In genomic region chr4:165384186-165384585, GRCh38 we compare ENCODE assay signal across 19 cellular contexts. TPM values are rescaled to one million over a fixed set of nuclear protein-coding genes. Genes with fewer than 3 reads are reported as not detected.
DNase-seq lines count a peak whose midpoint lies in the region; ATAC-seq, FAIRE-seq and TF ChIP-seq lines count a peak whose summit lies in the region.
"Had no signal": no experiment of that assay in that cellular context is flagged by ENCODE, and none has a peak within 500 bp of the region (broad histone marks: within the 10 kb centered on the region; RNA-seq: fewer than 3 reads in every experiment).

No MANE protein-coding gene starts in this region.

- H3K36me3 ChIP-seq in astrocyte (ENCODE audit: insufficient read depth, low read length) (no peaks in the 10 kb centered on the region), hepatocyte (replicated peaks; ENCODE audit: insufficient read depth, low read depth) (no peaks in the 10 kb centered on the region)
- H3K36me3 ChIP-seq: esophagus muscularis mucosa had no signal

- no peaks in the 10 kb centered on the region for H3K27me3 ChIP-seq in astrocyte (ENCODE audit: insufficient read depth, low read length)
- H3K27me3 ChIP-seq in hepatocyte = no peaks in the 10 kb centered on the region

- H3K4me3 Mint-ChIP-seq in astrocyte (ENCODE audit: unreplicated experiment) (no peak overlapping the region), type B pancreatic cell (peak overlapping the region; percentile 22)
- H3K4me3 Mint-ChIP-seq: activated CD4-positive, alpha-beta T cell treated with anti-CD3 and anti-CD28 coated beads, Interleukin-2, amount 10 ng/mL, durations not matched to agents 24 days and 14 days; CD4-positive, CD25-positive, alpha-beta regulatory T cell; dendritic cell treated with granulocyte-macrophage colony-stimulating factor and Interleukin-4, amounts not matched to agents 40 ng/mL and 50 ng/mL, for 4 days; naive thymus-derived CD4-positive, alpha-beta T cell had no signal

- H2AFZ ChIP-seq in astrocyte (ENCODE audit: low read depth, low read length) (no peak overlapping the region), hepatocyte (no peak overlapping the region)

- H3K27ac Mint-ChIP-seq in astrocyte (ENCODE audit: unreplicated experiment) (peak overlapping the region; percentile 88), type B pancreatic cell (peak overlapping the region; percentile 56)
- H3K27ac Mint-ChIP-seq: activated CD4-positive, alpha-beta T cell treated with anti-CD3 and anti-CD28 coated beads, Interleukin-2, amount 10 ng/mL, durations not matched to agents 24 days and 14 days; CD4-positive, CD25-positive, alpha-beta regulatory T cell; dendritic cell treated with granulocyte-macrophage colony-stimulating factor and Interleukin-4, amounts not matched to agents 40 ng/mL and 50 ng/mL, for 4 days; naive thymus-derived CD4-positive, alpha-beta T cell had no signal

- in situ Hi-C loops in KBM-7 (cut with MboI; ENCODE audit: low pct_unique_long_range_greater_than_20kb, low sequenced_read_pairs) = no loop called here

- H3K79me2 ChIP-seq in astrocyte (ENCODE audit: insufficient read depth, low read length) (peaks cover 4% of the 10 kb centered on the region), hepatocyte (no peaks in the 10 kb centered on the region)

- H3K4me1 Mint-ChIP-seq in astrocyte (ENCODE audit: low read depth, unreplicated experiment) (peaks cover 33% of the 10 kb centered on the region), type B pancreatic cell (ENCODE audit: unreplicated experiment) (peaks cover 46% of the 10 kb centered on the region)
- H3K4me1 Mint-ChIP-seq: activated CD4-positive, alpha-beta T cell treated with anti-CD3 and anti-CD28 coated beads, Interleukin-2, amount 10 ng/mL, durations not matched to agents 24 days and 14 days; naive thymus-derived CD4-positive, alpha-beta T cell had no signal

- H3K9me2 ChIP-seq in hepatocyte (replicated peaks; ENCODE audit: insufficient read depth) = no peaks in the 10 kb centered on the region

- H3K9me3 ChIP-seq in astrocyte (ENCODE audit: insufficient read depth, low read depth, low read length) (no peaks in the 10 kb centered on the region), hepatocyte (ENCODE audit: low read depth) (no peaks in the 10 kb centered on the region)
- H3K9me3 ChIP-seq: esophagus muscularis mucosa had no signal

- 54% methylated on average over 3 of the region's 3 CpGs for WGBS in hepatocyte (ENCODE audit: low lambda C conversion rate, missing lambda C conversion rate)

- no peak overlapping the region for H3K9ac ChIP-seq in astrocyte (ENCODE audit: low read length)

- H4K20me1 ChIP-seq in astrocyte (ENCODE audit: insufficient read depth, low read length) (no peaks in the 10 kb centered on the region), hepatocyte (ENCODE audit: insufficient read depth, poor library complexity, severe bottlenecking) (no peaks in the 10 kb centered on the region)

- H3K4me1 ChIP-seq in astrocyte (ENCODE audit: insufficient read depth, low read length) (no peaks in the 10 kb centered on the region), hepatocyte (ENCODE audit: insufficient read depth) (peaks cover 6% of the 10 kb centered on the region)

- H3K27me3 Mint-ChIP-seq in astrocyte (ENCODE audit: low read depth, unreplicated experiment) (no peaks in the 10 kb centered on the region), type B pancreatic cell (peaks cover 17% of the 10 kb centered on the region)

- no peak for FAIRE-seq in astrocyte (lab: Jason Lieb, UNC)

- no peaks in the 10 kb centered on the region for H3K9me3 Mint-ChIP-seq in astrocyte (ENCODE audit: unreplicated experiment)
- H3K9me3 Mint-ChIP-seq in type B pancreatic cell = no peaks in the 10 kb centered on the region
- H3K9me3 Mint-ChIP-seq: dendritic cell treated with granulocyte-macrophage colony-stimulating factor and Interleukin-4, amounts not matched to agents 40 ng/mL and 50 ng/mL, for 4 days; naive thymus-derived CD4-positive, alpha-beta T cell had no signal

- H3K4me3 ChIP-seq in astrocyte (ENCODE audit: insufficient read depth, low read depth, low read length) (no peak overlapping the region), hepatocyte (no peak overlapping the region)
- H3K4me3 ChIP-seq: esophagus muscularis mucosa, lung had no signal

- DNase-seq in NCI-H82 (lab: John Stamatoyannopoulos, UW) (peak; percentile 47), NCI-H82 treated with DMSO at 0.1 percent for 48 hours (lab: John Stamatoyannopoulos, UW; ENCODE audit: unreplicated experiment) (no peak), astrocyte (ENCODE audit: low read depth) (no peak), hepatocyte (ENCODE audit: low spot score) (no peak), type B pancreatic cell (ENCODE audit: extremely low spot score, unreplicated experiment) (no peak), KBM-7 (no peak)
- DNase-seq: activated CD4-positive, alpha-beta T cell treated with anti-CD3 and anti-CD28 coated beads, Interleukin-2, amount 10 ng/mL, durations not matched to agents 24 days and 14 days; activated CD8-positive, alpha-beta memory T cell treated with anti-CD3 and anti-CD28 coated beads, Interleukin-2, amount 50 U/mL, for 48 hours; activated gamma-delta T cell treated with Interleukin-2 at 50 U/mL for 16 hours; CD4-positive, CD25-positive, alpha-beta regulatory T cell; naive thymus-derived CD4-positive, alpha-beta T cell; stimulated activated CD4-positive, alpha-beta T cell treated with anti-CD3 and anti-CD28 coated beads, Interleukin-15, amount 100 ng/mL, for 24 hours; stimulated activated naive CD4-positive, alpha-beta T cell treated with Interleukin-2 at 50 U/mL for 16 hours had no signal

- H3K36me3 Mint-ChIP-seq in astrocyte (ENCODE audit: low read depth, unreplicated experiment) (no peaks in the 10 kb centered on the region), type B pancreatic cell (no peaks in the 10 kb centered on the region)
- H3K36me3 Mint-ChIP-seq: CD4-positive, CD25-positive, alpha-beta regulatory T cell had no signal

- TF ChIP-seq CTCF in astrocyte (IDR thresholded peaks at IDR 0.05; ENCODE audit: insufficient read depth, low read depth, low read length) (no peak), hepatocyte (IDR thresholded peaks at IDR 0.05; ENCODE audit: poor library complexity) (no peak), type B pancreatic cell (conservative IDR thresholded peaks at IDR 0.05) (no peak)

- H3K27ac ChIP-seq in astrocyte (ENCODE audit: low read depth, low read length) = no peak overlapping the region
- H3K27ac ChIP-seq in hepatocyte = peak overlapping the region; percentile 74

- H3K4me2 ChIP-seq in astrocyte (ENCODE audit: low read length) = no peak overlapping the region
- H3K4me2 ChIP-seq in hepatocyte = peak overlapping the region; percentile 30

- ATAC-seq in HG02642 (IDR thresholded peaks at IDR 0.05; ENCODE audit: poor library complexity, unreplicated experiment) (no peak), HG03565 (IDR thresholded peaks at IDR 0.05; ENCODE audit: unreplicated experiment) (no peak)
- ATAC-seq: naive thymus-derived CD4-positive, alpha-beta T cell; Panc1 had no signal

RNA-seq across cellular contexts. Expression of gene CPE, which starts 5.4 kb away (rescaled TPM):
- total RNA-seq in astrocyte (380 and 385 TPM in 2 replicates), hepatocyte (85.2 and 106 TPM in 2 replicates), type B pancreatic cell (ENCODE audit: low replicate concordance) (111 and 149 TPM in 2 replicates)
- polyA plus RNA-seq in hepatocyte = 60.9 and 66.4 TPM in 2 replicates
- total RNA-seq: activated CD4-positive, alpha-beta T cell treated with anti-CD3 and anti-CD28 coated beads, Interleukin-2, amount 10 ng/mL, durations not matched to agents 24 days and 14 days; naive thymus-derived CD4-positive, alpha-beta T cell had no signal

RNA-seq across cellular contexts. Expression of gene MSMO1, which starts 56.7 kb away (rescaled TPM):
- total RNA-seq in astrocyte (136 and 179 TPM in 2 replicates), hepatocyte (747 and 796 TPM in 2 replicates), type B pancreatic cell (ENCODE audit: low replicate concordance) (62.0 and 68.0 TPM in 2 replicates)
- polyA plus RNA-seq in hepatocyte = 249 and 391 TPM in 2 replicates
